ENCODE assay signal across 7 cellular contexts in genomic region chr6:42777126-42777822, GRCh38. TPM values are rescaled to one million over a fixed set of nuclear protein-coding genes. Genes with fewer than 3 reads are reported as not detected.
DNase-seq lines count a peak whose midpoint lies in the region; FAIRE-seq and TF ChIP-seq lines count a peak whose summit lies in the region.

No MANE protein-coding gene starts in this region.

- H3K9me3 Mint-ChIP-seq in osteocyte (ENCODE audit: unreplicated experiment): no peaks in the 10 kb centered on the region

- no peaks in the 10 kb centered on the region for H3K9me3 ChIP-seq in HAP-1

- H3K4me3 Mint-ChIP-seq in osteocyte (ENCODE audit: unreplicated experiment): no peak overlapping the region

- peak; percentile 48 for DNase-seq in M059J (ENCODE audit: low read depth)
- DNase-seq in bronchial epithelial cell (ENCODE audit: low read depth): peak; percentile 25
- no peak for DNase-seq in osteocyte (ENCODE audit: extremely low spot score, unreplicated experiment)
- DNase-seq in NCI-H510A treated with DMSO at 0.1 percent for 48 hours (lab: John Stamatoyannopoulos, UW): no peak
- no peak for DNase-seq in iPS-NIHi11 (ENCODE audit: low spot score)
- no peak for DNase-seq in HAP-1 (ENCODE audit: low spot score in 2 of 2)

- peak overlapping the region; percentile 80 for H3K27ac Mint-ChIP-seq in osteocyte (ENCODE audit: unreplicated experiment)

- no peak for TF ChIP-seq CTCF in bronchial epithelial cell (IDR thresholded peaks at IDR 0.05; ENCODE audit: insufficient read depth, low read length, severe bottlenecking)
- TF ChIP-seq CTCF in osteocyte (IDR thresholded peaks at IDR 0.05): no peak

- FAIRE-seq in bronchial epithelial cell (lab: Jason Lieb, UNC): no peak

- H3K36me3 Mint-ChIP-seq in osteocyte (ENCODE audit: unreplicated experiment): no peaks in the 10 kb centered on the region

- H3K4me1 ChIP-seq in HAP-1: peaks cover 7% of the 10 kb centered on the region

- no peak overlapping the region for H3K4me3 ChIP-seq in bronchial epithelial cell (ENCODE audit: low read depth, low read length)
- H3K4me3 ChIP-seq in HAP-1: no peak overlapping the region

- no peaks in the 10 kb centered on the region for H3K27me3 Mint-ChIP-seq in osteocyte (ENCODE audit: unreplicated experiment)

- in situ Hi-C loops in HAP-1 (cut with MboI; ENCODE audit: low sequenced_read_pairs): no loop called here

- H3K36me3 ChIP-seq in bronchial epithelial cell (ENCODE audit: control insufficient read depth, insufficient read depth, low read length) (no peaks in the 10 kb centered on the region), HAP-1 (replicated peaks) (no peaks in the 10 kb centered on the region)

- peak; percentile 9 for TF ChIP-seq POLR2A in GM19193 (IDR thresholded peaks at IDR 0.05; ENCODE audit: extremely low read depth, insufficient read depth, insufficient read length)

- H3K4me1 Mint-ChIP-seq in osteocyte (ENCODE audit: unreplicated experiment): peaks cover 33% of the 10 kb centered on the region

- H3K27me3 ChIP-seq in bronchial epithelial cell (ENCODE audit: control insufficient read depth, insufficient read depth, low read length): no peaks in the 10 kb centered on the region
- H3K27me3 ChIP-seq in HAP-1 (ENCODE audit: low read depth): no peaks in the 10 kb centered on the region

RNA-seq across cellular contexts. Expression of gene BICRAL, which starts 4.6 kb away (rescaled TPM):
- total RNA-seq in M059J (2014; rRNA removed; shearing (Covaris generic)): 5.4 and 7.5 TPM in 2 replicates
- 3.1 and 3.9 TPM in 2 replicates for total RNA-seq in bronchial epithelial cell
- total RNA-seq in osteocyte: 12.0 and 12.7 TPM in 2 replicates

RNA-seq across cellular contexts. Expression of gene TBCC, which starts 31.4 kb away (rescaled TPM):
- total RNA-seq in M059J (2014; rRNA removed; shearing (Covaris generic)): 46.2 and 62.8 TPM in 2 replicates
- total RNA-seq in bronchial epithelial cell: 31.0 and 36.6 TPM in 2 replicates
- total RNA-seq in osteocyte: 23.4 and 23.8 TPM in 2 replicates

RNA-seq across cellular contexts. Expression of gene PRPH2, which starts 54.9 kb away (rescaled TPM):
- not detected in 2 replicates for total RNA-seq in M059J (2014; rRNA removed; shearing (Covaris generic))
- total RNA-seq in bronchial epithelial cell (under 0.01 TPM in 1 of 2 replicates, not detected in the other), osteocyte (not detected in 2 replicates)

Comparison
In these comparisons a context has a peak if more than half of its experiments do, and no peak if none do; other contexts are left out.
1. DNase-seq: peak in M059J (single experiment) and bronchial epithelial cell (single experiment); none in osteocyte (single experiment), NCI-H510A treated with DMSO at 0.1 percent for 48 hours (single experiment), iPS-NIHi11 (single experiment) and HAP-1 (0 of 2).